In the genomic region with DNA sequence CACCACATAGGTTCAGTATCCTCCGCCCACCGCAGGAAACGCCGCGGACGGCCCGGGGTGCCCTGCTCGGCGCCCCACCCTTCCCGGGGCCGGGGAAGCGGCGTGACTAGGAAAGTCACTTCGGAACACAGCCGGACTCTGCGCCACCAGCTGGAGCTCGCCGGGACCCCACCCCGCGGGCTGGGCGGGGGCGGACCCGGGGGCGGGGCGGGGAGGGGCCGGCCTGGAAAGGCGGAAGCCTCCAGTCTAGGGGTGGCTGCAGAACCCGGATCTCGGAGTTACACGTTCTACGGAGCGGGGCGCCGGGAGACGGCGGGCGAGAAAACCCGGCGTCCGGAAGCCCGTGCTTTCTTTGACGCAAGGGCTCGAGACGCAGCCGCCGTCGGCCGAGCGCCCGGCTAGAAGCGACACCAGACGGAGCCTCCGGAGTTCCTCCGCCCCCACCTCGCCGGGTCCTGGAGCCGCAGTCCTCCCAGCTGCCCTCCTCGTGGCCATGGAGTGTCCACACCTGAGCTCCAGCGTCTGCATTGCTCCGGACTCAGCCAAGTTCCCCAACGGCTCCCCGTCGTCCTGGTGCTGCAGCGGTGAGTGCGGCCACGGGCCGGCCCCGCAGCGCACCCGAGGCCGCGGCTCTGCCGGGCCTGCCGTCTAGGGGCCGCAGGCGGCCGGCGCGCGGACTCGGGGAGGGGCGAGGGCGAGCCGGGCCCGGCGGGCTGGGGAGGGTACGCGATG, we compare ENCODE assay signal across 8 cellular contexts. TPM values are rescaled to one million over a fixed set of nuclear protein-coding genes. Genes with fewer than 3 reads are reported as not detected.
A peak's percentile ranks its signal among the peaks of the same experiment; 100 is the strongest.
DNase-seq lines count a peak whose midpoint lies in the region; ATAC-seq, FAIRE-seq and TF ChIP-seq lines count a peak whose summit lies in the region.

A gene with protein sequence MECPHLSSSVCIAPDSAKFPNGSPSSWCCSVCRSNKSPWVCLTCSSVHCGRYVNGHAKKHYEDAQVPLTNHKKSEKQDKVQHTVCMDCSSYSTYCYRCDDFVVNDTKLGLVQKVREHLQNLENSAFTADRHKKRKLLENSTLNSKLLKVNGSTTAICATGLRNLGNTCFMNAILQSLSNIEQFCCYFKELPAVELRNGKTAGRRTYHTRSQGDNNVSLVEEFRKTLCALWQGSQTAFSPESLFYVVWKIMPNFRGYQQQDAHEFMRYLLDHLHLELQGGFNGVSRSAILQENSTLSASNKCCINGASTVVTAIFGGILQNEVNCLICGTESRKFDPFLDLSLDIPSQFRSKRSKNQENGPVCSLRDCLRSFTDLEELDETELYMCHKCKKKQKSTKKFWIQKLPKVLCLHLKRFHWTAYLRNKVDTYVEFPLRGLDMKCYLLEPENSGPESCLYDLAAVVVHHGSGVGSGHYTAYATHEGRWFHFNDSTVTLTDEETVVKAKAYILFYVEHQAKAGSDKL (plus strand): TSS at position 347 of the 732 bp plus-strand sequence. CDS start 147 bp downstream, at position 494.

- peak; percentile 76 for DNase-seq in NCI-H1694 treated with DMSO at 0.1 percent for 48 hours (lab: John Stamatoyannopoulos, UW)
- DNase-seq in T-helper 2 cell: peak; percentile 85 to 96 (median 90)
- DNase-seq in right atrium auricular region (ENCODE audit: low spot score): peak; percentile 96
- DNase-seq in pulmonary artery endothelial cell (ENCODE audit: low read depth, low spot score): peak; percentile 88
- peak; percentile 97 for DNase-seq in urothelium cell line (ENCODE audit: low spot score)

- no peaks in the 10 kb centered on the region for H3K9me3 ChIP-seq in right atrium auricular region

- H3K4me3 ChIP-seq in right atrium auricular region: peak within 1 kb of the TSS; percentile 65 to 84

- TF ChIP-seq POLR2A in GM15510 (IDR thresholded peaks at IDR 0.05; ENCODE audit: borderline replicate concordance, extremely low read depth, insufficient read length): peak; percentile 80

- H3K4me1 ChIP-seq in right atrium auricular region: peaks cover 0 to 58% of the 10 kb centered on the region in 2 donors

- no peaks in the 10 kb centered on the region for H3K27me3 ChIP-seq in right atrium auricular region

- TF ChIP-seq CTCF in right atrium auricular region (IDR thresholded peaks at IDR 0.05): peak in 1 of 2 donors; percentile 55

- H3K27ac ChIP-seq in angular gyrus (ENCODE audit: low read depth, low read length): peak within 1 kb of the TSS; percentile 75
- peak within 1 kb of the TSS; percentile 95 to 98 for H3K27ac ChIP-seq in right atrium auricular region

- FAIRE-seq in urothelium cell line (lab: Jason Lieb, UNC): no peak

- H3K36me3 ChIP-seq in right atrium auricular region: no peaks in the 10 kb centered on the region

- peak; percentile 64 for ATAC-seq in HG02885 (IDR thresholded peaks at IDR 0.05; ENCODE audit: poor library complexity, unreplicated experiment)

RNA-seq across cellular contexts. Expression of the gene that starts here (rescaled TPM):
- 10 to 100 TPM; 12.3 to 18.5 TPM for total RNA-seq in right atrium auricular region
- total RNA-seq in pulmonary artery endothelial cell: 39.5 and 46.0 TPM in 2 replicates

Comparison
In these comparisons a context has a peak if more than half of its experiments do, and no peak if none do; other contexts are left out.
1. Peak in every context shown above with its lines: DNase-seq, ATAC-seq, H3K4me3 ChIP-seq and H3K27ac ChIP-seq.